ENCODE assay signal across 8 cellular contexts in the genomic region with DNA sequence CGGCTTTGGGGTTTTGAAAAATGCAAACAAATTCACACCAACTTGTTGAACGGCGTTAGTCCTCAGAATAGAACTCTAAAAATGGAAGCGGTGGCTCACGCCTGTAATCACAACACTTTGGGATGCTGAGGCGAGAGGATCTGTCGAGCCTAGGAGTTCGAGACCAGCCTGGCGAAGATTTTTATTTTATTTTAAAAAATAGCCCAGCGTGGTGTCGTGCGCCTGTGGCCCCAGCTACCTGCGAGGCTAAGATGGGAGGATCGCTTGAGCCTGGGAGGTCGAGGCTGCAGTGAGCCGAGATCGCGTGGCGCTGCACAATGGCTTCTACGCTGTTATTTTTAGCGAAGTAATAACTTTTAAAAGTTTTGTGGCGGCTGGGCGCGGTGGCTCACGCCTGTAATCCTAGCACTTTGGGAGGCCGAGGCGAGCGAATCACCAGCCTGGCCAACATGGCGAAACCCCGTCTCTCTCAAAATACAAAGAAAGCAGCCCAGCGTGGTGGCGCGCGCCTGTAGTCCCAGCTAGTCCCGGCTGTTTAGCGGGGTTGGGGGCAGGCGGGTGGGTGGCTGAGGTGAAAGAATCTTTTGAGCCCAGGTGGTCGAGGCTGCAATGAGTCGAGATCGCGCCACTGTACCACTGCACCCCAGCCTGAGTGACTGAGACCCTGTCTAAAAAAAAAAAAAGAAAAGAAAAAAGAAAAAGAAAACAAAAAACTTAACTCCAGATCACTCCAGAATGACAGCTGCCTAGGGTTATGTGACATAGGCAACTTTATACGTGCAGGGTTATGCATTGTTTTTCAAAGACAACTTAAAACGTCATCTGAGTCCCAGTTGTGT. TPM values are rescaled to one million over a fixed set of nuclear protein-coding genes. Genes with fewer than 3 reads are reported as not detected.
DNase-seq lines count a peak whose midpoint lies in the region; ATAC-seq and TF ChIP-seq lines count a peak whose summit lies in the region.

No MANE protein-coding gene starts in this region.

- intact Hi-C loops in activated naive CD4-positive, alpha-beta T cell treated with anti-CD3 and anti-CD28 coated beads for 36 hours (cut with micrococcal nuclease), result loop anchor here (1.0 kb wide), 7 partner anchors 33 to 252 kb away; partner anchors contain the start of genes DENND4C, RPS6 and RRAGA
- intact Hi-C loops in left cardiac atrium (cut with DNase I), result no loop called here

- H3K9me3 Mint-ChIP-seq in activated naive CD4-positive, alpha-beta T cell treated with anti-CD3 and anti-CD28 coated beads for 36 hours, result no peaks in the 10 kb centered on the region

- H3K27me3 Mint-ChIP-seq in activated naive CD4-positive, alpha-beta T cell treated with anti-CD3 and anti-CD28 coated beads for 36 hours (ENCODE audit: low read depth), result no peaks in the 10 kb centered on the region

- H3K36me3 Mint-ChIP-seq in activated naive CD4-positive, alpha-beta T cell treated with anti-CD3 and anti-CD28 coated beads for 36 hours (ENCODE audit: low read depth), result peaks cover 18% of the 10 kb centered on the region

- ATAC-seq in GM21619 (IDR thresholded peaks at IDR 0.05; ENCODE audit: unreplicated experiment), result peak; percentile 8
- peak; percentile 20 to 28 for ATAC-seq in left cardiac atrium

- DNase-seq in CD1c-positive myeloid dendritic cell (ENCODE audit: extremely low spot score) (peak; percentile 33), NAMALWA (ENCODE audit: low spot score) (peak; percentile 22), left cardiac atrium (peak; percentile 47), retinal pigment epithelial cell (ENCODE audit: low read depth) (no peak), SHP77 (lab: John Stamatoyannopoulos, UW) (no peak), midbrain (lab: John Stamatoyannopoulos, UW) (no peak)
- peak; percentile 45 for DNase-seq in activated naive CD4-positive, alpha-beta T cell treated with anti-CD3 and anti-CD28 coated beads for 36 hours

- CTCF ChIA-PET in activated naive CD4-positive, alpha-beta T cell treated with anti-CD3 and anti-CD28 coated beads for 36 hours (lab: Charles Lee), result interaction anchor here (0.7 to 1.7 kb wide), 7 partner anchors 19 to 174 kb away, joined by 3 to 10 read pairs (median 4); partner anchors contain the start of gene RRAGA

- TF ChIP-seq CTCF in retinal pigment epithelial cell (conservative IDR thresholded peaks at IDR 0.05; ENCODE audit: low read depth, low read length), result no peak

- peak overlapping the region; percentile 92 for H3K4me3 Mint-ChIP-seq in activated naive CD4-positive, alpha-beta T cell treated with anti-CD3 and anti-CD28 coated beads for 36 hours

- H3K27ac Mint-ChIP-seq in activated naive CD4-positive, alpha-beta T cell treated with anti-CD3 and anti-CD28 coated beads for 36 hours, result peak overlapping the region; percentile 91

- H3K4me1 Mint-ChIP-seq in activated naive CD4-positive, alpha-beta T cell treated with anti-CD3 and anti-CD28 coated beads for 36 hours (ENCODE audit: low read depth), result peaks cover 52% of the 10 kb centered on the region

- peak overlapping the region; percentile 84 for H3K4me3 ChIP-seq in retinal pigment epithelial cell (ENCODE audit: low read length)

RNA-seq across cellular contexts. Expression of gene PLIN2, which starts 0.8 kb away (rescaled TPM):
- 10 to 100 TPM; 31.3 to 34.8 TPM for total RNA-seq in activated naive CD4-positive, alpha-beta T cell treated with anti-CD3 and anti-CD28 coated beads for 36 hours
- total RNA-seq in left cardiac atrium, result 100 to 1,000 TPM in 1 of 2 donors, 10 to 100 TPM in 1; 77.5 to 392 TPM

RNA-seq across cellular contexts. Expression of gene HAUS6, which starts 25.4 kb away (rescaled TPM):
- total RNA-seq in activated naive CD4-positive, alpha-beta T cell treated with anti-CD3 and anti-CD28 coated beads for 36 hours, result 10 to 100 TPM; 23.6 to 24.1 TPM
- total RNA-seq in left cardiac atrium, result 10 to 100 TPM in 1 of 2 donors, 1 to 10 TPM in 1; 6.8 to 11.7 TPM

Comparison
In these comparisons a context has a peak if more than half of its experiments do, and no peak if none do; other contexts are left out.
1. DNase-seq: peak in CD1c-positive myeloid dendritic cell (single experiment), NAMALWA (single experiment), activated naive CD4-positive, alpha-beta T cell treated with anti-CD3 and anti-CD28 coated beads for 36 hours (single experiment) and left cardiac atrium (single experiment); none in retinal pigment epithelial cell (single experiment), SHP77 (0 of 2) and midbrain (single experiment).